ENCODE assay signal across 1 cellular context in genomic region chr18:10822457-10822856, GRCh38.
TF ChIP-seq lines count a peak whose summit lies in the region.

No MANE protein-coding gene starts in this region.

TF ChIP-seq in GM12878, 131 proteins besides CTCF, POLR2A, EP300 and RAD21:
- no peak for TF ChIP-seq CREB1 (IDR thresholded peaks at IDR 0.05; ENCODE audit: low read depth)
- no peak for TF ChIP-seq TAF1 (IDR thresholded peaks at IDR 0.05; ENCODE audit: borderline replicate concordance, low read depth, low read length)
- no peak for TF ChIP-seq MYC (IDR thresholded peaks at IDR 0.05; ENCODE audit: insufficient read depth, insufficient read length, insufficient replicate concordance, low read length, severe bottlenecking)
- no peak for TF ChIP-seq TBL1XR1 (IDR thresholded peaks at IDR 0.05; ENCODE audit: low read depth, low read length)
- no peak for TF ChIP-seq ZNF24 (IDR thresholded peaks at IDR 0.05)
- TF ChIP-seq DPF2 (IDR thresholded peaks at IDR 0.05), result no peak
- no peak for TF ChIP-seq NFIC (IDR thresholded peaks at IDR 0.05; ENCODE audit: low read depth, low read length)
- no peak for TF ChIP-seq FOXK2 (IDR thresholded peaks at IDR 0.05)
- no peak for TF ChIP-seq ZNF687 (IDR thresholded peaks at IDR 0.05)
- no peak for TF ChIP-seq TCF7 (IDR thresholded peaks at IDR 0.05; ENCODE audit: borderline replicate concordance)
